In genomic region chr2:100821913-100822260, GRCh38 we compare ENCODE assay signal across 13 cellular contexts. TPM values are rescaled to one million over a fixed set of nuclear protein-coding genes. Genes with fewer than 3 reads are reported as not detected.
DNase-seq lines count a peak whose midpoint lies in the region; ATAC-seq and TF ChIP-seq lines count a peak whose summit lies in the region.
"Had no signal": no experiment of that assay in that cellular context is flagged by ENCODE, and none has a peak within 500 bp of the region (broad histone marks: within the 10 kb centered on the region; RNA-seq: fewer than 3 reads in every experiment).

No MANE protein-coding gene starts in this region.

- WGBS in heart left ventricle, 4 donors: 41 to 50% (median 46%) methylated on average over 9 of the region's 9 CpGs
- WGBS in mammary epithelial cell (ENCODE audit: low coverage, missing lambda C conversion rate): 84% methylated on average over 9 of the region's 9 CpGs
- WGBS in mesenchymal stem cell: 74% methylated on average over 8 of the region's 9 CpGs

- ATAC-seq in heart left ventricle: no peak
- ATAC-seq in left cardiac atrium: no peak

- BruUV-seq in mammary epithelial cell (replicated peaks; lab: Mats Ljungman, UMichigan): no TSS peak

- H2AFZ ChIP-seq in mammary epithelial cell (ENCODE audit: low read depth, low read length) (no peak overlapping the region), mesenchymal stem cell (ENCODE audit: low read depth, low read length) (no peak overlapping the region)

- no peak overlapping the region for H2BK12ac ChIP-seq in mesenchymal stem cell (ENCODE audit: low read length in 2 of 2)

- H3K27me3 ChIP-seq in heart left ventricle (peaks cover 0 to 33% (median 0%) of the 10 kb centered on the region in 9 donors), mammary epithelial cell (ENCODE audit: insufficient read depth, low read length) (no peaks in the 10 kb centered on the region), mesenchymal stem cell (ENCODE audit: control insufficient read depth in 1 of 2, insufficient read depth in 1 of 2, low read length in 2 of 2) (peaks cover 0 to 49% of the 10 kb centered on the region in 2 experiments), vagina (no peaks in the 10 kb centered on the region)

- peak overlapping the region in 11 of 12 donors; percentile 18 to 95 (median 78) for H3K4me3 ChIP-seq in heart left ventricle
- H3K4me3 ChIP-seq in mammary epithelial cell (replicated peaks in 1 of 3; ENCODE audit: insufficient read depth in 1 of 3, low read depth in 2 of 3, low read length in 3 of 3): peak overlapping the region; percentile 12 to 80 (median 77)
- H3K4me3 ChIP-seq in mesenchymal stem cell (ENCODE audit: insufficient read depth in 1 of 2, low read depth in 1 of 2, low read length in 2 of 2): peak overlapping the region in 1 of 2 experiments; percentile 88
- peak overlapping the region; percentile 59 to 84 for H3K4me3 ChIP-seq in vagina
- H3K4me3 ChIP-seq: BLaER1 had no signal

- dilution Hi-C loops in mammary epithelial cell (cut with HindIII; ENCODE audit: low sequenced_read_pairs): loop anchor here (5.0 kb wide), 1 partner anchor 90 kb away; no protein-coding TSS in a partner anchor

- H3K27ac ChIP-seq in heart left ventricle (peak overlapping the region; percentile 36 to 95 (median 88)), mammary epithelial cell (ENCODE audit: insufficient read depth, low read depth, low read length) (peak overlapping the region; percentile 76), mesenchymal stem cell (ENCODE audit: low read length, poor library complexity, severe bottlenecking) (no peak overlapping the region), vagina (peak overlapping the region; percentile 3)
- H3K27ac ChIP-seq: BLaER1 had no signal

- no peak overlapping the region for H3K4ac ChIP-seq in mesenchymal stem cell (ENCODE audit: low read depth in 1 of 2, low read length in 2 of 2)

- no peak overlapping the region for H2BK120ac ChIP-seq in mesenchymal stem cell (ENCODE audit: low read depth, low read length)

- no peak overlapping the region for H2BK5ac ChIP-seq in mesenchymal stem cell (ENCODE audit: low read depth, low read length, poor library complexity, severe bottlenecking)

- H3K14ac ChIP-seq in mesenchymal stem cell (ENCODE audit: low read length in 2 of 2): no peak overlapping the region

- H3K9me3 ChIP-seq in heart left ventricle: no peaks in the 10 kb centered on the region
- H3K9me3 ChIP-seq in mammary epithelial cell (replicated peaks; ENCODE audit: insufficient read depth, low read length): no peaks in the 10 kb centered on the region
- H3K9me3 ChIP-seq in mesenchymal stem cell (ENCODE audit: control insufficient read depth, low read length): no peaks in the 10 kb centered on the region
- no peaks in the 10 kb centered on the region for H3K9me3 ChIP-seq in vagina

- DNase-seq in heart left ventricle (no peak), left cardiac atrium (no peak), mammary epithelial cell (no peak), mesenchymal stem cell (no peak), vagina (ENCODE audit: extremely low spot score in 2 of 2) (no peak), HK-2 (ENCODE audit: unreplicated experiment) (no peak), G401 (ENCODE audit: low spot score) (no peak), pons (ENCODE audit: low spot score) (no peak)
- DNase-seq: activated CD4-positive, CD25-positive, alpha-beta regulatory T cell treated with anti-CD3 and anti-CD28 coated beads, Interleukin-2, amount 50 U/mL, for 72 hours; kidney; NCI-H1048; NCI-H446 treated with DMSO at 0.1 percent for 48 hours had no signal

- CTCF ChIA-PET in mammary epithelial cell (lab: Charles Lee; ENCODE audit: low non-redundant PET): interaction anchor here (0.5 to 0.8 kb wide), 4 partner anchors 92 to 428 kb away, joined by 3 to 10 read pairs (median 4); no protein-coding TSS in a partner anchor

- no peaks in the 10 kb centered on the region for H3K36me3 ChIP-seq in heart left ventricle
- H3K36me3 ChIP-seq in mammary epithelial cell (ENCODE audit: insufficient read depth, low read length): no peaks in the 10 kb centered on the region
- no peaks in the 10 kb centered on the region for H3K36me3 ChIP-seq in mesenchymal stem cell (ENCODE audit: control insufficient read depth in 1 of 2, insufficient read depth in 2 of 2, low read depth in 1 of 2, low read length in 2 of 2)
- no peaks in the 10 kb centered on the region for H3K36me3 ChIP-seq in vagina
- H3K36me3 ChIP-seq: BLaER1 had no signal

- in situ Hi-C loops in mammary epithelial cell (cut with MboI; ENCODE audit: low sequenced_read_pairs in 2 of 2): loop anchor here in 1 of 2 donors (5.0 kb wide), 1 partner anchor 90 kb away; no protein-coding TSS in a partner anchor
- in situ Hi-C loops in G401 (cut with HindIII; ENCODE audit: low sequenced_read_pairs): no loop called here

- H3K9ac ChIP-seq in mammary epithelial cell (ENCODE audit: insufficient read depth, low read length) (peak overlapping the region; percentile 85), mesenchymal stem cell (ENCODE audit: low read length) (peak overlapping the region; percentile 23)
- H3K9ac ChIP-seq: BLaER1 had no signal

- TF ChIP-seq CTCF in heart left ventricle (IDR thresholded peaks at IDR 0.05) (no peak), mammary epithelial cell (conservative IDR thresholded peaks at IDR 0.05 in 1 of 2, IDR thresholded peaks at IDR 0.05 in 1 of 2; ENCODE audit: extremely low read depth in 1 of 2, insufficient read depth in 1 of 2, low read depth in 1 of 2, low read length in 2 of 2) (no peak), vagina (IDR thresholded peaks at IDR 0.05) (no peak)

- H4K20me1 ChIP-seq in mammary epithelial cell (ENCODE audit: insufficient read depth, low read length): no peaks in the 10 kb centered on the region
- H4K20me1 ChIP-seq: BLaER1 had no signal

- H2BK15ac ChIP-seq in mesenchymal stem cell (ENCODE audit: low read depth, poor library complexity, severe bottlenecking): no peak overlapping the region

- H3K23ac ChIP-seq in mesenchymal stem cell (ENCODE audit: low read length in 2 of 2): no peak overlapping the region

- intact Hi-C loops in heart left ventricle (cut with DNase I) (loop anchor here in 8 of 10 donors (2.0 to 10.0 kb wide), 13 partner anchors 55 to 210 kb away; no protein-coding TSS in a partner anchor), left cardiac atrium (cut with DNase I) (loop anchor here in 1 of 2 donors (2.0 to 10.0 kb wide), 4 partner anchors 71 to 163 kb away; no protein-coding TSS in a partner anchor), mammary epithelial cell (cut with micrococcal nuclease) (loop anchor here (1.0 to 10.0 kb wide), 6 partner anchors 35 to 207 kb away; no protein-coding TSS in a partner anchor), vagina (cut with DNase I) (no loop called here)

- H3K4me2 ChIP-seq in mammary epithelial cell (ENCODE audit: insufficient read depth, low read depth, low read length) (peak overlapping the region; percentile 97), mesenchymal stem cell (ENCODE audit: low read length, poor library complexity, severe bottlenecking) (no peak overlapping the region)
- H3K4me2 ChIP-seq: BLaER1 had no signal

- H3K4me1 ChIP-seq in heart left ventricle (peaks cover 0 to 70% (median 20%) of the 10 kb centered on the region in 12 donors), mammary epithelial cell (ENCODE audit: insufficient read depth, low read length) (peaks cover 24% of the 10 kb centered on the region), mesenchymal stem cell (ENCODE audit: control insufficient read depth, insufficient read depth, low read depth, low read length) (peaks cover 21% of the 10 kb centered on the region), vagina (peaks cover 35% of the 10 kb centered on the region)
- H3K4me1 ChIP-seq: BLaER1 had no signal

- H2AK5ac ChIP-seq in mesenchymal stem cell (ENCODE audit: low read length, severe bottlenecking): no peak overlapping the region

- no peak overlapping the region for H3K18ac ChIP-seq in mesenchymal stem cell (ENCODE audit: low read depth in 1 of 2, low read length in 2 of 2)

- H3K79me2 ChIP-seq in mammary epithelial cell (ENCODE audit: insufficient read depth, low read length): peaks cover 71% of the 10 kb centered on the region

- no peak overlapping the region for H4K8ac ChIP-seq in mesenchymal stem cell (ENCODE audit: low read length)

- TF ChIP-seq POLR2A in heart left ventricle (IDR thresholded peaks at IDR 0.05) (no peak), vagina (IDR thresholded peaks at IDR 0.05) (no peak)

- H3K79me1 ChIP-seq in mesenchymal stem cell (replicated peaks; ENCODE audit: low read length, poor library complexity, severe bottlenecking): no peaks in the 10 kb centered on the region

- no peak overlapping the region for H4K91ac ChIP-seq in mesenchymal stem cell (ENCODE audit: low read length)

RNA-seq across cellular contexts. Expression of gene NPAS2, which starts 1.9 kb away (rescaled TPM):
- total RNA-seq in heart left ventricle (10 to 100 TPM; 29.5 to 81.4 (median 43.3) TPM), left cardiac atrium (10 to 100 TPM; 33.8 to 51.2 TPM), mammary epithelial cell (100 to 1,000 TPM in 1 of 2 donors, 10 to 100 TPM in 1; 81.3 to 116 TPM), vagina (37.6 TPM)
- polyA plus RNA-seq in heart left ventricle (100 to 1,000 TPM in 1 of 2 donors, 10 to 100 TPM in 1; 28.2 to 144 TPM), mammary epithelial cell (50.5 TPM)
- polyA minus RNA-seq in mammary epithelial cell: 128 TPM
- 21.4 TPM for polyA plus RNA-seq in mesenchymal stem cell (2013, experiment 1 of 2)
- polyA plus RNA-seq in mesenchymal stem cell (2013, experiment 2 of 2): 22.4 TPM
- total RNA-seq in G401 (2014; rRNA removed; shearing (Covaris generic)): not detected in 2 replicates

Comparison
In these comparisons a context has a peak if more than half of its experiments do, and no peak if none do; other contexts are left out.
1. RNA of gene NPAS2, which starts 1.9 kb away (total RNA-seq): 81.3 to 116 TPM in mammary epithelial cell, 33.8 to 51.2 TPM in left cardiac atrium, 29.5 to 81.4 TPM in heart left ventricle and 37.6 TPM in vagina (single experiment); not detected in G401; every median in the first group is over 10 times any median in the second.